Comparison of ENCODE assay signal across 34 cellular contexts in the genomic region with DNA sequence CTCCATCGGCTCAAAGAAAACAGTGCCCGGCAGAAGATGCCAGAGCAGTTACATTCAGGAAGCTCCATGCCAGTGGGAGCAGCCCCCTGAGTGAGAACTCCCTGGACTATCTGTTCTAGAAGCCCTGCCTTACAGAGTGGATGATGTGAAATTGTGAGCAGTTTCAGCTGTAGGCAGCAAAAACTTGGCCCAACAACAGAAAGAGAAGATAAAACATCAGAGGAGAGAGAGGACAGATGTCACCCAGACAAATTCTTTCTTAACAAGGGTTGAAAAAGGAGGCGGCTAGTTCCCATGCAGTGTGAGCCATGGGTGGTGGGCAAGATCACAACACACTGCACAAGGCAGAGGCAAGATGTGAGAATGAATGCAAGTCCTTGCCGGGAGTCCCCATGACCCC. TPM values are rescaled to one million over a fixed set of nuclear protein-coding genes. Genes with fewer than 3 reads are reported as not detected.
"Had no signal": no experiment of that assay in that cellular context is flagged by ENCODE, and none has a peak within 500 bp of the region (broad histone marks: within the 10 kb centered on the region; RNA-seq: fewer than 3 reads in every experiment).

No MANE protein-coding gene starts in this region.

- H3K4me3 Mint-ChIP-seq: dendritic cell treated with granulocyte-macrophage colony-stimulating factor and Interleukin-4, amounts not matched to agents 40 ng/mL and 50 ng/mL, for 4 days; effector memory CD8-positive, alpha-beta T cell; endodermal cell; mesothelial cell of epicardium had no signal

- H3K4me3 ChIP-seq: colonic mucosa, esophagus squamous epithelium, gastrocnemius medialis, heart right ventricle, left lung, lower lobe of right lung, mucosa of descending colon had no signal

- H3K36me3 Mint-ChIP-seq: mesothelial cell of epicardium had no signal

- H3K36me3 ChIP-seq: colonic mucosa, esophagus squamous epithelium, gastrocnemius medialis, heart right ventricle, left lung, lower lobe of right lung had no signal

- H3K9me3 Mint-ChIP-seq: dendritic cell treated with granulocyte-macrophage colony-stimulating factor and Interleukin-4, amounts not matched to agents 40 ng/mL and 50 ng/mL, for 4 days; effector memory CD8-positive, alpha-beta T cell; mesothelial cell of epicardium had no signal

- FAIRE-seq: endometrium, islet of Langerhans, keratinocyte had no signal

- H3K27ac ChIP-seq: colonic mucosa, epithelial cell of prostate, esophagus squamous epithelium, gastrocnemius medialis, heart right ventricle, left lung, lower lobe of right lung had no signal

- ATAC-seq: effector memory CD8-positive, alpha-beta T cell; esophagus mucosa; gastrocnemius medialis; heart right ventricle; left colon; left lung; left ventricle myocardium superior; lower lobe of right lung; mucosa of descending colon had no signal

- DNase-seq: colonic mucosa; cortex of kidney; effector CD8-positive, alpha-beta T cell; effector memory CD8-positive, alpha-beta T cell; endodermal cell; erythroblast; esophagus squamous epithelium; foreskin fibroblast; foreskin melanocyte; gastrocnemius medialis; glutamatergic neuron; head of caudate nucleus; heart right ventricle; hippocampal formation; kidney glomerular epithelial cell; left colon; left lung; left ventricle myocardium superior; lower lobe of right lung; mesenchymal stem cell; mucosa of descending colon had no signal

- H3K9me3 ChIP-seq: colonic mucosa, esophagus squamous epithelium, gastrocnemius medialis, heart right ventricle, left lung, lower lobe of right lung, mucosa of descending colon had no signal

- H3K4me1 ChIP-seq: colonic mucosa, gastrocnemius medialis had no signal

RNA-seq across cellular contexts. Expression of a gene that starts 46.6 kb away (rescaled TPM):
- total RNA-seq: chondrocyte, dermis microvascular lymphatic vessel endothelial cell, esophagus mucosa, esophagus squamous epithelium, gastrocnemius medialis, glomerular endothelial cell, left colon, left ventricle myocardium superior, lower leg skin, lower lobe of right lung, lung microvascular endothelial cell, mesenteric fat pad, mesothelial cell of epicardium, mucosa of descending colon had no signal
- polyA plus RNA-seq: heart right ventricle, keratinocyte had no signal
